Comparison of ENCODE assay signal across 12 cellular contexts in the genomic region with DNA sequence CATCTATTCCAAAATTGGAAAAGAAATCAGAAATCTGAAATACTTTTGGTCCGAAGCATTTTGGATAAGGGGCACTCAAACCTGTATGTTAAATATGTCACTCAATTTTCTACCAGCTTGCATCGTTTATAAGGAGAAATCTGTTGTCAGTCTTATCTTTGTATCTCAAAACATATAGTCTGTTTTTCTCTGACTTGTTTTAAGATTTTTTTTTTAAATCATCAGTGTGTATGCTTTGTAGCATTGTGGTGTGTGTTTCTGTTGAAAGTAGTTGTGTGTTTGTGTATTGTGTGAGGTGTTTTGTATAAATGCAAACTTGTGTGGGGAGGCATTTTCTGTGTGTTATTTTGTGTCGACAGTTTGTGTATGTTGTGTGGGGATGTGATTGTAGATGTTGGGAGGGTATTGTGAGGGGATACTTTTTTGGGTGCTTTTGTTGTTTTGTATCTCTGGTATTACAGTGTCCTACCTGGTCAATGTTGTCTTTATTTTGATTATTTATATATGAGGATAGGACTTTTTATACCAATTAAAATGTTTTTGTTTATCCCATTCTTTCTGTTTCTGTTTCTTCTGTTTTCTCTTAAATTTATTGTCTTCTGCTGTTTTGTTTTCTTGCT. TPM values are rescaled to one million over a fixed set of nuclear protein-coding genes. Genes with fewer than 3 reads are reported as not detected.
A peak's percentile ranks its signal among the peaks of the same experiment; 100 is the strongest.
DNase-seq lines count a peak whose midpoint lies in the region; ATAC-seq and TF ChIP-seq lines count a peak whose summit lies in the region.
"Had no signal": no experiment of that assay in that cellular context is flagged by ENCODE, and none has a peak within 500 bp of the region (broad histone marks: within the 10 kb centered on the region; RNA-seq: fewer than 3 reads in every experiment).

No MANE protein-coding gene starts in this region.

- ATAC-seq in stimulated activated naive CD8-positive, alpha-beta T cell treated with anti-CD3 and anti-CD28 coated beads, Interleukin-15, amount 100 ng/mL, for 72 hours = no peak
- no peak for ATAC-seq in HG03039 (IDR thresholded peaks at IDR 0.05; ENCODE audit: unreplicated experiment)

- H3K79me2 ChIP-seq in PC-9 (ENCODE audit: low read depth) = peaks cover 59% of the 10 kb centered on the region

- no peak overlapping the region for H3K4me3 ChIP-seq in PC-9

- H3K4me3 Mint-ChIP-seq in activated naive CD4-positive, alpha-beta T cell treated with anti-CD3 and anti-CD28 coated beads, Interleukin-2, amount 10 ng/mL, durations not matched to agents 7 days and 5 days = no peak overlapping the region
- H3K4me3 Mint-ChIP-seq in stimulated activated naive CD8-positive, alpha-beta T cell treated with anti-CD3 and anti-CD28 coated beads, Interleukin-15, amount 100 ng/mL, for 72 hours = peak overlapping the region; percentile 47 to 51

- no TSS peak for BruUV-seq in PC-9 (replicated peaks; lab: Mats Ljungman, UMichigan)

- H3K4me2 ChIP-seq in PC-9 = no peak overlapping the region

- H3K36me3 ChIP-seq in PC-9 (ENCODE audit: low read depth) = peaks cover 54% of the 10 kb centered on the region

- peaks cover 17% of the 10 kb centered on the region for H3K9me3 Mint-ChIP-seq in activated naive CD4-positive, alpha-beta T cell treated with anti-CD3 and anti-CD28 coated beads, Interleukin-2, amount 10 ng/mL, durations not matched to agents 7 days and 5 days
- peaks cover 18 to 23% of the 10 kb centered on the region in 2 donors for H3K9me3 Mint-ChIP-seq in stimulated activated naive CD8-positive, alpha-beta T cell treated with anti-CD3 and anti-CD28 coated beads, Interleukin-15, amount 100 ng/mL, for 72 hours

- peaks cover 3% of the 10 kb centered on the region for H4K20me1 ChIP-seq in PC-9 (ENCODE audit: insufficient read depth)

- peaks cover 72% of the 10 kb centered on the region for H3K4me1 Mint-ChIP-seq in activated naive CD4-positive, alpha-beta T cell treated with anti-CD3 and anti-CD28 coated beads, Interleukin-2, amount 10 ng/mL, durations not matched to agents 7 days and 5 days
- H3K4me1 Mint-ChIP-seq in stimulated activated naive CD8-positive, alpha-beta T cell treated with anti-CD3 and anti-CD28 coated beads, Interleukin-15, amount 100 ng/mL, for 72 hours = peaks cover 67% of the 10 kb centered on the region

- POLR2A ChIA-PET in PC-9 (lab: Charles Lee; ENCODE audit: unreplicated experiment) = interaction anchor here (0.6 kb wide), 1 partner anchor 119 kb away, joined by 5 read pairs; no protein-coding TSS in a partner anchor

- TF ChIP-seq CTCF in PC-9 (conservative IDR thresholded peaks at IDR 0.05) = no peak

- intact Hi-C loops in PC-9 (cut with micrococcal nuclease; ENCODE audit: unreplicated experiment) = no loop called here

- no peak overlapping the region for H2AFZ ChIP-seq in PC-9

- peaks cover 9% of the 10 kb centered on the region; the same call in 1 of the 2 replicates for H3F3A ChIP-seq in PC-9 (ENCODE audit: insufficient read depth, low read depth)

- H3K27ac ChIP-seq in PC-9 = no peak overlapping the region
- H3K27ac ChIP-seq: brain microvascular endothelial cell had no signal

- H3K36me3 Mint-ChIP-seq in activated naive CD4-positive, alpha-beta T cell treated with anti-CD3 and anti-CD28 coated beads, Interleukin-2, amount 10 ng/mL, durations not matched to agents 7 days and 5 days = peaks cover 67% of the 10 kb centered on the region

- CTCF ChIA-PET in activated naive CD4-positive, alpha-beta T cell treated with anti-CD3 and anti-CD28 coated beads, Interleukin-2, amount 10 ng/mL, durations not matched to agents 7 days and 5 days (lab: Charles Lee) = no interaction called here
- CTCF ChIA-PET in PC-9 (lab: Charles Lee) = no interaction called here

- no peaks in the 10 kb centered on the region for H3K4me1 ChIP-seq in PC-9 (replicated peaks; ENCODE audit: insufficient read depth)

- peak overlapping the region; percentile 60 for H3K27ac Mint-ChIP-seq in activated naive CD4-positive, alpha-beta T cell treated with anti-CD3 and anti-CD28 coated beads, Interleukin-2, amount 10 ng/mL, durations not matched to agents 7 days and 5 days
- H3K27ac Mint-ChIP-seq in stimulated activated naive CD8-positive, alpha-beta T cell treated with anti-CD3 and anti-CD28 coated beads, Interleukin-15, amount 100 ng/mL, for 72 hours = peak overlapping the region; percentile 21 to 74
- H3K27ac Mint-ChIP-seq: progenitor cell of endocrine pancreas had no signal

- no peaks in the 10 kb centered on the region for H3K27me3 Mint-ChIP-seq in activated naive CD4-positive, alpha-beta T cell treated with anti-CD3 and anti-CD28 coated beads, Interleukin-2, amount 10 ng/mL, durations not matched to agents 7 days and 5 days
- H3K27me3 Mint-ChIP-seq in stimulated activated naive CD8-positive, alpha-beta T cell treated with anti-CD3 and anti-CD28 coated beads, Interleukin-15, amount 100 ng/mL, for 72 hours = no peaks in the 10 kb centered on the region
- H3K27me3 Mint-ChIP-seq: progenitor cell of endocrine pancreas had no signal

- no peaks in the 10 kb centered on the region for H3K27me3 ChIP-seq in PC-9 (ENCODE audit: insufficient read depth, low read depth)
- H3K27me3 ChIP-seq: brain microvascular endothelial cell had no signal

- no peaks in the 10 kb centered on the region; the same call in 1 of the 2 replicates for H3K9me2 ChIP-seq in PC-9 (ENCODE audit: insufficient read depth)

- no peak for DNase-seq in activated naive CD4-positive, alpha-beta T cell treated with anti-CD3 and anti-CD28 coated beads, Interleukin-2, amount 10 ng/mL, durations not matched to agents 7 days and 5 days
- no peak for DNase-seq in activated naive CD4-positive, alpha-beta T cell (lab: John Stamatoyannopoulos, UW)
- DNase-seq in SK-MEL-5 (ENCODE audit: low read depth, low spot score) (peak; percentile 4), dermis blood vessel endothelial cell (peak; percentile 3), hepatic stellate cell (ENCODE audit: low spot score) (no peak), PC-9 (no peak)
- no peak for DNase-seq in stimulated activated naive CD8-positive, alpha-beta T cell treated with anti-CD3 and anti-CD28 coated beads, Interleukin-15, amount 100 ng/mL, for 72 hours
- DNase-seq: brain microvascular endothelial cell, NCI-H2081 treated with DMSO at 0.1 percent for 48 hours, T-helper 9 cell had no signal

- H3K9me3 ChIP-seq in PC-9 (ENCODE audit: insufficient read depth, low read depth) = peaks cover 22% of the 10 kb centered on the region

- in situ Hi-C loops in SK-MEL-5 (cut with HindIII; ENCODE audit: low pct_unique_long_range_greater_than_20kb, low sequenced_read_pairs) = loop anchor here (10.0 kb wide), 1 partner anchor 48 kb away; no protein-coding TSS in a partner anchor

RNA-seq across cellular contexts. Expression of a gene that starts 30.9 kb away (rescaled TPM):
- 40.3 and 43.9 TPM in 2 replicates for total RNA-seq in SK-MEL-5 (2014; rRNA removed; shearing (Covaris generic))
- polyA plus RNA-seq in SK-MEL-5 (2015; cell fraction: cytosol; rRNA removed) = 18.2 and 25.1 TPM in 2 replicates
- polyA plus RNA-seq in SK-MEL-5 (2015; cell fraction: nucleus; rRNA removed) = 90.1 and 100 TPM in 2 replicates
- total RNA-seq in dermis blood vessel endothelial cell (58.5 and 75.2 TPM in 2 replicates), PC-9 (2021) (44.9 and 73.7 TPM in 2 replicates)

Comparison
In these comparisons a context has a peak if more than half of its experiments do, and no peak if none do; other contexts are left out.
1. DNase-seq: peak in SK-MEL-5 (single experiment) and dermis blood vessel endothelial cell (single experiment); none in activated naive CD4-positive, alpha-beta T cell treated with anti-CD3 and anti-CD28 coated beads, Interleukin-2, amount 10 ng/mL, durations not matched to agents 7 days and 5 days (single experiment), activated naive CD4-positive, alpha-beta T cell (0 of 4), stimulated activated naive CD8-positive, alpha-beta T cell treated with anti-CD3 and anti-CD28 coated beads, Interleukin-15, amount 100 ng/mL, for 72 hours (0 of 2), hepatic stellate cell (single experiment) and PC-9 (0 of 2).